8 cellular contexts compared by ENCODE assay signal in the genomic region with DNA sequence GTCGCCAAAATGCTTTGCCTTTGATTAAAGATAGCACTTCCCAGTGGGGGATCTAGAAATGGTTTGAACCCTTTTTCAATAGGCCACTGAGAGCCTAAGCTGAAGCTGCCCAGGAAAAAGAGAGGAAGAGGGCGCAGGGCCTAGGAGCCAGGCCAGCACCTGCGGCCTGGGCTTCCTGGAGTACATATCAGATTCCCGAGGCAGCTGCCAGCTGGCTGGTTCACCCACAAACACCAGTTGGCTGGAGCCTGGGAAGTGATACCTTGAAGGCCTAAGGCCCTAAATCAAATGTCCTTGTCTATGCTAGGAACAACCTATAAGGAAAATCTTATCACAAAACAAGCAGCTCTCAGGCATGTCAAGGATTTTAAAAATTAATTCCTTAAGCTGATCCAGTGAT. TPM values are rescaled to one million over a fixed set of nuclear protein-coding genes. Genes with fewer than 3 reads are reported as not detected.
A peak's percentile ranks its signal among the peaks of the same experiment; 100 is the strongest.
DNase-seq lines count a peak whose midpoint lies in the region; ATAC-seq and TF ChIP-seq lines count a peak whose summit lies in the region.

No MANE protein-coding gene starts in this region.

- H3K27ac Mint-ChIP-seq in CD8-positive, alpha-beta T cell = peak overlapping the region; percentile 85
- H3K27ac Mint-ChIP-seq in chondrocyte (ENCODE audit: unreplicated experiment) = no peak overlapping the region

- POLR2A ChIA-PET in CD8-positive, alpha-beta T cell (lab: Charles Lee) = interaction anchor here (1.0 to 1.7 kb wide), 3 partner anchors 19 to 36 kb away, joined by 4 to 6 read pairs (median 4); no protein-coding TSS in a partner anchor
- POLR2A ChIA-PET in HEK293 (lab: Yijun Ruan, JAX) = no interaction called here

- in situ Hi-C loops in brain microvascular endothelial cell (cut with HindIII; ENCODE audit: low pct_ligation_motif_present, low sequenced_read_pairs) = no loop called here

- no peak overlapping the region for H3K4me3 ChIP-seq in CD8-positive, alpha-beta T cell (ENCODE audit: low read depth, low read length)
- H3K4me3 ChIP-seq in HEK293 (ENCODE audit: low read depth, low read length) (no peak overlapping the region), mucosa of descending colon (no peak overlapping the region), brain microvascular endothelial cell (ENCODE audit: low read depth, low read length) (no peak overlapping the region)

- TF ChIP-seq CTCF in CD8-positive, alpha-beta T cell (IDR thresholded peaks at IDR 0.05) = no peak
- TF ChIP-seq CTCF in HEK293 (tag by site-specific recombination; IDR thresholded peaks at IDR 0.05) (no peak), mucosa of descending colon (IDR thresholded peaks at IDR 0.05) (no peak), chondrocyte (IDR thresholded peaks at IDR 0.05) (no peak), brain microvascular endothelial cell (IDR thresholded peaks at IDR 0.05; ENCODE audit: low read depth, low read length, missing control alignments) (no peak)

- H3K27me3 ChIP-seq in CD8-positive, alpha-beta T cell (ENCODE audit: insufficient read depth, low read length) = no peaks in the 10 kb centered on the region
- no peaks in the 10 kb centered on the region for H3K27me3 ChIP-seq in brain microvascular endothelial cell (replicated peaks)

- H3K9me3 Mint-ChIP-seq in CD8-positive, alpha-beta T cell = no peaks in the 10 kb centered on the region
- no peaks in the 10 kb centered on the region for H3K9me3 Mint-ChIP-seq in chondrocyte (ENCODE audit: low read depth)

- no peaks in the 10 kb centered on the region for H3K9me3 ChIP-seq in CD8-positive, alpha-beta T cell (ENCODE audit: low read length)
- H3K9me3 ChIP-seq in HEK293 (ENCODE audit: control insufficient read depth, insufficient read depth, low read depth, low read length) = no peaks in the 10 kb centered on the region
- no peaks in the 10 kb centered on the region for H3K9me3 ChIP-seq in mucosa of descending colon

- no peak for DNase-seq in CD8-positive, alpha-beta T cell
- peak; percentile 85 to 93 for DNase-seq in SHP77 (lab: John Stamatoyannopoulos, UW)
- no peak for DNase-seq in mucosa of descending colon
- DNase-seq in chondrocyte (ENCODE audit: low spot score) = no peak
- no peak for DNase-seq in brain microvascular endothelial cell
- DNase-seq in NCI-H1694 treated with DMSO at 0.1 percent for 48 hours (lab: John Stamatoyannopoulos, UW) = no peak

- CTCF ChIA-PET in CD8-positive, alpha-beta T cell (lab: Charles Lee) = interaction anchor here (0.6 to 1.6 kb wide), 7 partner anchors 9 to 92 kb away, joined by 3 to 8 read pairs (median 3); no protein-coding TSS in a partner anchor
- CTCF ChIA-PET in HEK293 (lab: Yijun Ruan, JAX) = no interaction called here

- ATAC-seq in CD8-positive, alpha-beta T cell = no peak
- ATAC-seq in mucosa of descending colon (peak; percentile 18), HG02763 (IDR thresholded peaks at IDR 0.05; ENCODE audit: unreplicated experiment) (no peak)

- H3K4me1 Mint-ChIP-seq in CD8-positive, alpha-beta T cell (ENCODE audit: low read depth) = peaks cover 86% of the 10 kb centered on the region
- peaks cover 30% of the 10 kb centered on the region for H3K4me1 Mint-ChIP-seq in chondrocyte (ENCODE audit: low read depth)

- H3K27me3 Mint-ChIP-seq in CD8-positive, alpha-beta T cell (ENCODE audit: low read depth) = no peaks in the 10 kb centered on the region
- H3K27me3 Mint-ChIP-seq in chondrocyte (ENCODE audit: low read depth) = no peaks in the 10 kb centered on the region

- peaks cover 23% of the 10 kb centered on the region for H3K36me3 Mint-ChIP-seq in CD8-positive, alpha-beta T cell
- H3K36me3 Mint-ChIP-seq in chondrocyte (ENCODE audit: low read depth) = no peaks in the 10 kb centered on the region

- intact Hi-C loops in CD8-positive, alpha-beta T cell (cut with DNase I, micrococcal nuclease) = no loop called here
- intact Hi-C loops in mucosa of descending colon (cut with DNase I, micrococcal nuclease) = no loop called here

- H3K4me3 Mint-ChIP-seq in CD8-positive, alpha-beta T cell = no peak overlapping the region
- H3K4me3 Mint-ChIP-seq in chondrocyte (ENCODE audit: unreplicated experiment) = no peak overlapping the region

- H3K4me1 ChIP-seq in CD8-positive, alpha-beta T cell (ENCODE audit: insufficient read depth, low read length) = peaks cover 74% of the 10 kb centered on the region
- H3K4me1 ChIP-seq in HEK293 (ENCODE audit: control insufficient read depth, insufficient read depth, low read length) (no peaks in the 10 kb centered on the region), mucosa of descending colon (ENCODE audit: low read depth) (no peaks in the 10 kb centered on the region)

- H3K36me3 ChIP-seq in CD8-positive, alpha-beta T cell (ENCODE audit: insufficient read depth, low read length) = no peaks in the 10 kb centered on the region
- H3K36me3 ChIP-seq in HEK293 (ENCODE audit: control insufficient read depth in 2 of 2, insufficient read depth in 1 of 2, low read length in 2 of 2) = no peaks in the 10 kb centered on the region
- no peaks in the 10 kb centered on the region for H3K36me3 ChIP-seq in mucosa of descending colon (ENCODE audit: low read depth)
- H3K36me3 ChIP-seq in brain microvascular endothelial cell (replicated peaks) = no peaks in the 10 kb centered on the region

- H3K27ac ChIP-seq in CD8-positive, alpha-beta T cell (ENCODE audit: low read depth, low read length) = no peak overlapping the region
- peak overlapping the region; percentile 37; the same call in 1 of the 2 replicates for H3K27ac ChIP-seq in HEK293 (ENCODE audit: extremely low read depth, low read depth, low read length)
- H3K27ac ChIP-seq in brain microvascular endothelial cell = no peak overlapping the region

TF ChIP-seq in HEK293, 187 proteins besides CTCF, POLR2A, EP300 and RAD21:
- TF ChIP-seq, protein P1, sequence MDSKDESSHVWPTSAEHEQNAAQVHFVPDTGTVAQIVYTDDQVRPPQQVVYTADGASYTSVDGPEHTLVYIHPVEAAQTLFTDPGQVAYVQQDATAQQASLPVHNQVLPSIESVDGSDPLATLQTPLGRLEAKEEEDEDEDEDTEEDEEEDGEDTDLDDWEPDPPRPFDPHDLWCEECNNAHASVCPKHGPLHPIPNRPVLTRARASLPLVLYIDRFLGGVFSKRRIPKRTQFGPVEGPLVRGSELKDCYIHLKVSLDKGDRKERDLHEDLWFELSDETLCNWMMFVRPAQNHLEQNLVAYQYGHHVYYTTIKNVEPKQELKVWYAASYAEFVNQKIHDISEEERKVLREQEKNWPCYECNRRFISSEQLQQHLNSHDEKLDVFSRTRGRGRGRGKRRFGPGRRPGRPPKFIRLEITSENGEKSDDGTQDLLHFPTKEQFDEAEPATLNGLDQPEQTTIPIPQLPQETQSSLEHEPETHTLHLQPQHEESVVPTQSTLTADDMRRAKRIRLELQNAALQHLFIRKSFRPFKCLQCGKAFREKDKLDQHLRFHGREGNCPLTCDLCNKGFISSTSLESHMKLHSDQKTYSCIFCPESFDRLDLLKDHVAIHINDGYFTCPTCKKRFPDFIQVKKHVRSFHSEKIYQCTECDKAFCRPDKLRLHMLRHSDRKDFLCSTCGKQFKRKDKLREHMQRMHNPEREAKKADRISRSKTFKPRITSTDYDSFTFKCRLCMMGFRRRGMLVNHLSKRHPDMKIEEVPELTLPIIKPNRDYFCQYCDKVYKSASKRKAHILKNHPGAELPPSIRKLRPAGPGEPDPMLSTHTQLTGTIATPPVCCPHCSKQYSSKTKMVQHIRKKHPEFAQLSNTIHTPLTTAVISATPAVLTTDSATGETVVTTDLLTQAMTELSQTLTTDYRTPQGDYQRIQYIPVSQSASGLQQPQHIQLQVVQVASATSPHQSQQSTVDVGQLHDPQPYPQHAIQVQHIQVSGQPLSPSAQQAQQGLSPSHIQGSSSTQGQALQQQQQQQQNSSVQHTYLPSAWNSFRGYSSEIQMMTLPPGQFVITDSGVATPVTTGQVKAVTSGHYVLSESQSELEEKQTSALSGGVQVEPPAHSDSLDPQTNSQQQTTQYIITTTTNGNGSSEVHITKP (tag by site-specific recombination; IDR thresholded peaks at IDR 0.05) = 0 out of 2 replicates have a peak, but pooled peaks have one; percentile 37
- no peak for TF ChIP-seq ZEB2 (tag by site-specific recombination; IDR thresholded peaks at IDR 0.05)
TF ChIP-seq in HEK293: peak in this region for 1.

RNA-seq across cellular contexts. Expression of a gene that starts 37.1 kb away (rescaled TPM):
- 100 to 1,000 TPM; 113 to 115 TPM for total RNA-seq in CD8-positive, alpha-beta T cell
- total RNA-seq in mucosa of descending colon (10 to 100 TPM in 2 of 3 donors, 1 to 10 TPM in 1; 9.7 to 25.7 (median 13.7) TPM), chondrocyte (21.4 to 45.8 TPM (median 26.1 TPM) in 3 replicates)

Comparison
In these comparisons a context has a peak if more than half of its experiments do, and no peak if none do; other contexts are left out.
1. DNase-seq: peak in SHP77 (2 of 2); none in CD8-positive, alpha-beta T cell (0 of 7), mucosa of descending colon (0 of 3), chondrocyte (single experiment), brain microvascular endothelial cell (single experiment) and NCI-H1694 treated with DMSO at 0.1 percent for 48 hours (single experiment).